In genomic region chr15:78925076-78925624, GRCh38 we compare ENCODE assay signal across 12 cellular contexts. TPM values are rescaled to one million over a fixed set of nuclear protein-coding genes. Genes with fewer than 3 reads are reported as not detected.
DNase-seq lines count a peak whose midpoint lies in the region; ATAC-seq, FAIRE-seq and TF ChIP-seq lines count a peak whose summit lies in the region.
"Had no signal": no experiment of that assay in that cellular context is flagged by ENCODE, and none has a peak within 500 bp of the region (broad histone marks: within the 10 kb centered on the region; RNA-seq: fewer than 3 reads in every experiment).

No MANE protein-coding gene starts in this region.

- peak; percentile 53 for FAIRE-seq in urothelium cell line (lab: Jason Lieb, UNC)

- DNase-seq in activated B cell treated with CpG ODN at 0.5 μM for 24 hours, result no peak
- no peak for DNase-seq in nephron progenitor cell
- no peak for DNase-seq in urothelium cell line (ENCODE audit: low spot score)
- DNase-seq in SW480 (ENCODE audit: low spot score), result no peak
- no peak for DNase-seq in cortex of kidney (lab: John Stamatoyannopoulos, UW)
- DNase-seq in left lobe of liver (ENCODE audit: low spot score), result no peak
- DNase-seq: DMS53; NCI-H345; NCI-H526 treated with DMSO at 0.1 percent for 48 hours; NK-92 treated with Interleukin-12 subunit alpha and Interleukin-12 subunit beta, amount 100 ng/mL, for 24 hours had no signal

- H3K27me3 Mint-ChIP-seq in activated B cell treated with CpG ODN at 0.5 μM for 24 hours (no peaks in the 10 kb centered on the region), nephron progenitor cell (ENCODE audit: low read depth, poor library complexity) (no peaks in the 10 kb centered on the region)

- intact Hi-C loops in activated B cell treated with CpG ODN at 0.5 μM for 24 hours (cut with micrococcal nuclease), result no loop called here

- CTCF ChIA-PET in activated B cell treated with CpG ODN at 0.5 μM for 24 hours (lab: Charles Lee), result interaction anchor here (1.0 kb wide), 1 partner anchor 101 kb away, joined by 3 read pairs; no protein-coding TSS in a partner anchor

- peak overlapping the region; percentile 37 for H3K27ac Mint-ChIP-seq in activated B cell treated with CpG ODN at 0.5 μM for 24 hours
- H3K27ac Mint-ChIP-seq in nephron progenitor cell, result peak overlapping the region; percentile 88

- POLR2A ChIA-PET in activated B cell treated with CpG ODN at 0.5 μM for 24 hours (lab: Charles Lee), result interaction anchor here (1.1 to 2.5 kb wide), 4 partner anchors 18 to 100 kb away, joined by 4 to 11 read pairs (median 8); partner anchors contain the start of gene CTSH

- TF ChIP-seq POLR2A in GM19193 (IDR thresholded peaks at IDR 0.05; ENCODE audit: extremely low read depth, insufficient read depth, insufficient read length), result peak; percentile 31

- H3K36me3 Mint-ChIP-seq in activated B cell treated with CpG ODN at 0.5 μM for 24 hours (ENCODE audit: low read depth) (peaks cover 94% of the 10 kb centered on the region), nephron progenitor cell (ENCODE audit: low read depth) (peaks cover 29% of the 10 kb centered on the region)

- H3K4me1 Mint-ChIP-seq in activated B cell treated with CpG ODN at 0.5 μM for 24 hours, result peaks cover 14% of the 10 kb centered on the region
- H3K4me1 Mint-ChIP-seq in nephron progenitor cell, result no peaks in the 10 kb centered on the region

- H3K9me3 Mint-ChIP-seq in activated B cell treated with CpG ODN at 0.5 μM for 24 hours (no peaks in the 10 kb centered on the region), nephron progenitor cell (no peaks in the 10 kb centered on the region)

- no peak for TF ChIP-seq CTCF in activated B cell treated with CpG ODN at 0.5 μM for 24 hours (IDR thresholded peaks at IDR 0.05)
- no peak for TF ChIP-seq CTCF in nephron progenitor cell (IDR thresholded peaks at IDR 0.05)

- no peak for ATAC-seq in activated B cell treated with CpG ODN at 0.5 μM for 24 hours (ENCODE audit: low read depth)
- ATAC-seq in left lobe of liver, result no peak
- ATAC-seq: HCT116 had no signal

- H3K4me3 Mint-ChIP-seq in activated B cell treated with CpG ODN at 0.5 μM for 24 hours (no peak overlapping the region), nephron progenitor cell (no peak overlapping the region)

RNA-seq across cellular contexts. Expression of gene CTSH, which starts 19.7 kb away (rescaled TPM):
- total RNA-seq in activated B cell treated with CpG ODN at 0.5 μM for 24 hours, result 721 and 762 TPM in 2 replicates
- 38.5 TPM for total RNA-seq in left lobe of liver

RNA-seq across cellular contexts. Expression of gene MORF4L1, which starts 52.5 kb away (rescaled TPM):
- 271 and 287 TPM in 2 replicates for total RNA-seq in activated B cell treated with CpG ODN at 0.5 μM for 24 hours
- 96.5 TPM for total RNA-seq in left lobe of liver

Comparison
In these comparisons a context has a peak if more than half of its experiments do, and no peak if none do; other contexts are left out.
1. RNA of gene CTSH, which starts 19.7 kb away (total RNA-seq): 721 to 762 TPM in activated B cell treated with CpG ODN at 0.5 μM for 24 hours; 38.5 TPM in left lobe of liver (single experiment); every median in the first group is over 10 times any median in the second.